12 cellular contexts compared by ENCODE assay signal in the genomic region with DNA sequence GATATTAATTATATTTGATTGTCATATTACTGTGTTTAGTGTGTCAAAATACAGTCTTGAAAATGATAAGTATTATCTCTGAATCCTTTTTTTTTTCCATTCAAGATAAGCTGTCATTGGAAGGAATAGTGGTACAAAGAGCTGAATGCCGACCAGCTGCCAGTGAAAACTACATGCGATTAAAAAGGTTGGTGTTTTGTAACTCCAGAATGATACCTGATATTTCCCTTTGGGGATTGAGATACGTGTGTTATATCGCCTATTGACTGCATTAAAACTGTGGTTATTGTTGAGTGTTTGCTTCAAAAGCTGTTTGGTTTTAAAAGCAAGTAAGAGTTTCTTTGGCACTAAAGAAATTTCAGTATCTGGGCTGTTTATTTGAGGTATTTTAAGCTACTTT. TPM values are rescaled to one million over a fixed set of nuclear protein-coding genes. Genes with fewer than 3 reads are reported as not detected.
DNase-seq lines count a peak whose midpoint lies in the region; ATAC-seq and TF ChIP-seq lines count a peak whose summit lies in the region.
"Had no signal": no experiment of that assay in that cellular context is flagged by ENCODE, and none has a peak within 500 bp of the region (broad histone marks: within the 10 kb centered on the region; RNA-seq: fewer than 3 reads in every experiment).

No MANE protein-coding gene starts in this region.

- H3K36me3 ChIP-seq in SK-N-SH (replicated peaks in 1 of 2; ENCODE audit: control insufficient read depth in 1 of 2, insufficient read depth in 2 of 2, low read length in 1 of 2) (peaks cover 6 to 10% of the 10 kb centered on the region in 2 experiments), left ventricle myocardium inferior (peaks cover 11% of the 10 kb centered on the region), thoracic aorta (no peaks in the 10 kb centered on the region), spleen (peaks cover 0 to 39% (median 11%) of the 10 kb centered on the region in 6 donors)

- H2AFZ ChIP-seq in SK-N-SH (ENCODE audit: low read depth) = no peak overlapping the region

- H3K27ac ChIP-seq in SK-N-SH (ENCODE audit: low read depth in 2 of 2, low read length in 1 of 2) (peak overlapping the region; percentile 81 to 94), left ventricle myocardium inferior (replicated peaks) (peak overlapping the region; percentile 83), thoracic aorta (peak overlapping the region; percentile 59 to 83), spleen (no peak overlapping the region)

- peaks cover 29% of the 10 kb centered on the region for H3K36me3 Mint-ChIP-seq in activated CD4-positive, alpha-beta T cell treated with anti-CD3 and anti-CD28 coated beads for 36 hours (ENCODE audit: low read depth)

- H3K9me3 ChIP-seq in SK-N-SH = no peaks in the 10 kb centered on the region
- H3K9me3 ChIP-seq in left ventricle myocardium inferior (replicated peaks) = no peaks in the 10 kb centered on the region
- no peaks in the 10 kb centered on the region for H3K9me3 ChIP-seq in thoracic aorta
- no peaks in the 10 kb centered on the region for H3K9me3 ChIP-seq in spleen

- 72% methylated on average over 4 of the region's 4 CpGs for WGBS in SK-N-SH (ENCODE audit: low lambda C conversion rate)
- 90 to 96% (median 92%) methylated on average over 4 of the region's 4 CpGs for WGBS in spleen, 5 donors

- H3F3A ChIP-seq in SK-N-SH (replicated peaks; ENCODE audit: insufficient read depth) = peaks cover 41% of the 10 kb centered on the region

- H3K4me1 ChIP-seq in SK-N-SH (ENCODE audit: control insufficient read depth in 1 of 2, insufficient read depth in 2 of 2, low read depth in 1 of 2, low read length in 1 of 2) (peaks cover 2 to 24% of the 10 kb centered on the region in 2 experiments), left ventricle myocardium inferior (peaks cover 33% of the 10 kb centered on the region), thoracic aorta (ENCODE audit: control insufficient read depth in 1 of 2, low read depth in 2 of 2) (peaks cover 20 to 23% of the 10 kb centered on the region in 2 donors), spleen (no peaks in the 10 kb centered on the region)

- POLR2A ChIA-PET in SK-N-SH (lab: Yijun Ruan, JAX) = no interaction called here
- POLR2A ChIA-PET in activated CD4-positive, alpha-beta T cell treated with anti-CD3 and anti-CD28 coated beads for 36 hours (lab: Charles Lee) = no interaction called here

- no peaks in the 10 kb centered on the region for H3K27me3 ChIP-seq in SK-N-SH (ENCODE audit: insufficient read depth)
- H3K27me3 ChIP-seq in left ventricle myocardium inferior (ENCODE audit: low read depth) = no peaks in the 10 kb centered on the region
- no peaks in the 10 kb centered on the region for H3K27me3 ChIP-seq in thoracic aorta (replicated peaks; ENCODE audit: insufficient read depth)
- H3K27me3 ChIP-seq in spleen (replicated peaks in 1 of 7) = no peaks in the 10 kb centered on the region

- H3K27ac Mint-ChIP-seq in activated CD4-positive, alpha-beta T cell treated with anti-CD3 and anti-CD28 coated beads for 36 hours = no peak overlapping the region
- H3K27ac Mint-ChIP-seq: T-cell had no signal

- H3K4me2 ChIP-seq in SK-N-SH = peak overlapping the region; percentile 59

- TF ChIP-seq CTCF in SK-N-SH (IDR thresholded peaks at IDR 0.05) (no peak), left ventricle myocardium inferior (IDR thresholded peaks at IDR 0.05; ENCODE audit: borderline replicate concordance) (no peak), thoracic aorta (IDR thresholded peaks at IDR 0.05) (no peak), spleen (IDR thresholded peaks at IDR 0.05 in 8 of 11, conservative IDR thresholded peaks at IDR 0.05 in 3 of 11) (no peak)

- CTCF ChIA-PET in SK-N-SH (lab: Yijun Ruan, JAX) = interaction anchor here (1.2 to 1.4 kb wide), 4 partner anchors 14 to 160 kb away, joined by 3 to 4 read pairs (median 4); no protein-coding TSS in a partner anchor
- CTCF ChIA-PET in activated CD4-positive, alpha-beta T cell treated with anti-CD3 and anti-CD28 coated beads for 36 hours (lab: Charles Lee) = interaction anchor here (1.1 to 1.3 kb wide), 3 partner anchors 10 to 160 kb away, joined by 3 to 5 read pairs (median 4); no protein-coding TSS in a partner anchor

- H3K4me3 ChIP-seq in SK-N-SH (ENCODE audit: low read depth in 2 of 2, low read length in 1 of 2) (peak overlapping the region in 1 of 2 experiments; percentile 35; a peak in 1 of 4 replicates), left ventricle myocardium inferior (peak overlapping the region; percentile 47), thoracic aorta (peak overlapping the region; percentile 3), spleen (no peak overlapping the region)

- intact Hi-C loops in left ventricle myocardium inferior (cut with micrococcal nuclease) (no loop called here), spleen (cut with DNase I; ENCODE audit: low total_unique reads) (no loop called here)
- intact Hi-C loops in activated CD4-positive, alpha-beta T cell treated with anti-CD3 and anti-CD28 coated beads for 36 hours (cut with DNase I, micrococcal nuclease) = loop anchor here (2.0 to 5.0 kb wide), 4 partner anchors 115 to 630 kb away; partner anchors contain the start of genes CBY2 (in 1 of the 2) and TSC22D1 (in 1 of the 2)

- no peak for ATAC-seq in thoracic aorta (ENCODE audit: insufficient number of reproducible peaks, low FRiP score, low read depth)
- ATAC-seq in activated CD4-positive, alpha-beta T cell treated with anti-CD3 and anti-CD28 coated beads for 36 hours = no peak
- ATAC-seq: T-cell had no signal

- H3K4me1 Mint-ChIP-seq in activated CD4-positive, alpha-beta T cell treated with anti-CD3 and anti-CD28 coated beads for 36 hours = peaks cover 34% of the 10 kb centered on the region

- no peaks in the 10 kb centered on the region for H3K9me3 Mint-ChIP-seq in activated CD4-positive, alpha-beta T cell treated with anti-CD3 and anti-CD28 coated beads for 36 hours (ENCODE audit: low read depth)
- H3K9me3 Mint-ChIP-seq: T-cell had no signal

- H3K27me3 Mint-ChIP-seq in activated CD4-positive, alpha-beta T cell treated with anti-CD3 and anti-CD28 coated beads for 36 hours = no peaks in the 10 kb centered on the region
- H3K27me3 Mint-ChIP-seq: T-cell had no signal

- DNase-seq in NCI-H187 treated with DMSO at 0.1 percent for 48 hours (lab: John Stamatoyannopoulos, UW) (peak; percentile 47), NCI-H187 (lab: John Stamatoyannopoulos, UW) (no peak), SK-N-SH (no peak), left ventricle myocardium inferior (no peak), thoracic aorta (ENCODE audit: low spot score) (no peak), spleen (no peak), NCI-H510A treated with DMSO at 0.1 percent for 48 hours (lab: John Stamatoyannopoulos, UW) (no peak)
- DNase-seq in activated CD4-positive, alpha-beta T cell treated with anti-CD3 and anti-CD28 coated beads for 36 hours = no peak
- DNase-seq: central memory CD4-positive, alpha-beta T cell; stimulated activated CD4-positive, alpha-beta T cell treated with anti-CD3 and anti-CD28 coated beads, Interleukin-2, amount 100 ng/mL, for 24 hours; T-cell had no signal

- TF ChIP-seq EP300 in SK-N-SH (IDR thresholded peaks at IDR 0.05; ENCODE audit: borderline replicate concordance in 1 of 2, low read depth in 1 of 2, low read length in 1 of 2) = no peak

- no peaks in the 10 kb centered on the region for H4K20me1 ChIP-seq in SK-N-SH (ENCODE audit: insufficient read depth)

- TF ChIP-seq POLR2A in spleen (IDR thresholded peaks at IDR 0.05) = no peak

- H3K9ac ChIP-seq in SK-N-SH = peak overlapping the region; percentile 60

- no peaks in the 10 kb centered on the region for H3K9me2 ChIP-seq in SK-N-SH

- peaks cover 22% of the 10 kb centered on the region for H3K79me2 ChIP-seq in SK-N-SH (ENCODE audit: insufficient read depth)

- no peak for TF ChIP-seq RAD21 in SK-N-SH (IDR thresholded peaks at IDR 0.05; ENCODE audit: low read length)

- no peak overlapping the region for H3K4me3 Mint-ChIP-seq in activated CD4-positive, alpha-beta T cell treated with anti-CD3 and anti-CD28 coated beads for 36 hours
- H3K4me3 Mint-ChIP-seq: T-cell had no signal

TF ChIP-seq in SK-N-SH, 30 proteins besides CTCF, POLR2A, EP300 and RAD21 (continues in another document):
- TF ChIP-seq NFIC (IDR thresholded peaks at IDR 0.05; ENCODE audit: borderline replicate concordance) (no peak), TEAD4 (IDR thresholded peaks at IDR 0.05; ENCODE audit: borderline replicate concordance, insufficient read depth) (no peak), MXI1 (IDR thresholded peaks at IDR 0.05; ENCODE audit: low read depth, low read length) (no peak), RXRA (IDR thresholded peaks at IDR 0.05; ENCODE audit: borderline replicate concordance, low read depth) (no peak), FOXJ3 (CRISPR knock-in tag; IDR thresholded peaks at IDR 0.05) (no peak), IRF3 (IDR thresholded peaks at IDR 0.05; ENCODE audit: low read depth, low read length) (no peak), CHD2 (IDR thresholded peaks at IDR 0.05; ENCODE audit: low read length, partially characterized antibody) (no peak), USF1 (IDR thresholded peaks at IDR 0.05; ENCODE audit: borderline replicate concordance, low read depth) (no peak), TCF12 (IDR thresholded peaks at IDR 0.05) (no peak), GATA2 (CRISPR knock-in tag; IDR thresholded peaks at IDR 0.05) (no peak), GABPA (IDR thresholded peaks at IDR 0.05; ENCODE audit: low read depth) (no peak)

RNA-seq across cellular contexts. Expression of gene KCTD4, which starts 6.5 kb away (rescaled TPM):
- polyA plus RNA-seq in SK-N-SH (2012; rRNA removed) (0.56 and 1.3 TPM in 2 replicates), spleen (under 1 TPM in 1 of 3 donors, not detected in 2; 0.10 TPM)
- polyA plus RNA-seq in SK-N-SH (2012; cell fraction: cytosol; rRNA removed) = 1.2 and 1.7 TPM in 2 replicates
- polyA plus RNA-seq in SK-N-SH (2012; cell fraction: nucleus; rRNA removed) = 1.2 and 1.4 TPM in 2 replicates
- total RNA-seq in left ventricle myocardium inferior (0.11 TPM), thoracic aorta (not detected), spleen (not detected)
- not detected for total RNA-seq in activated CD4-positive, alpha-beta T cell treated with anti-CD3 and anti-CD28 coated beads for 36 hours
- total RNA-seq: A673, T-cell had no signal

Comparison
In these comparisons a context has a peak if more than half of its experiments do, and no peak if none do; other contexts are left out.
1. H3K27ac ChIP-seq: peak in SK-N-SH (2 of 2), left ventricle myocardium inferior (single experiment) and thoracic aorta (2 of 2); none in spleen (0 of 8).
2. H3K4me3 ChIP-seq: peak in left ventricle myocardium inferior (single experiment) and thoracic aorta (single experiment); none in spleen (0 of 8).
3. intact Hi-C loops: an anchor here in activated CD4-positive, alpha-beta T cell treated with anti-CD3 and anti-CD28 coated beads for 36 hours (2.0 to 5.0 kb wide); none called in left ventricle myocardium inferior and spleen.